Comparison of ENCODE assay signal across 3 cellular contexts in genomic region chr6:811186-811585, GRCh38.
"Had no signal": no experiment of that assay in that cellular context is flagged by ENCODE, and none has a peak within 500 bp of the region (broad histone marks: within the 10 kb centered on the region; RNA-seq: fewer than 3 reads in every experiment).

No MANE protein-coding gene starts in this region.

- DNase-seq: GDM1, GF-D8 had no signal

- ATAC-seq: GM12878 had no signal

- H3K4me3 ChIP-seq: GM12878 had no signal
